Comparison of ENCODE assay signal across 16 cellular contexts in genomic region chr15:66925721-66926120, GRCh38.
DNase-seq lines count a peak whose midpoint lies in the region; ATAC-seq and TF ChIP-seq lines count a peak whose summit lies in the region.
"Had no signal": no experiment of that assay in that cellular context is flagged by ENCODE, and none has a peak within 500 bp of the region (broad histone marks: within the 10 kb centered on the region; RNA-seq: fewer than 3 reads in every experiment).

No MANE protein-coding gene starts in this region.

- no peaks in the 10 kb centered on the region for H3K36me3 ChIP-seq in left lung
- no peaks in the 10 kb centered on the region for H3K36me3 ChIP-seq in upper lobe of right lung
- H3K36me3 ChIP-seq in Peyer's patch: no peaks in the 10 kb centered on the region

- no peak for TF ChIP-seq CTCF in left lung (IDR thresholded peaks at IDR 0.05)
- no peak for TF ChIP-seq CTCF in upper lobe of right lung (IDR thresholded peaks at IDR 0.05)
- TF ChIP-seq CTCF in GM20000 (IDR thresholded peaks at IDR 0.05; ENCODE audit: extremely low read depth, missing control alignments): no peak
- no peak for TF ChIP-seq CTCF in Peyer's patch (IDR thresholded peaks at IDR 0.05)

- H3K4me3 ChIP-seq in left lung (no peak overlapping the region), upper lobe of right lung (no peak overlapping the region), Peyer's patch (no peak overlapping the region)
- H3K4me3 ChIP-seq: GM23248 had no signal

- H3K9me3 ChIP-seq in left lung: peaks cover 0 to 9% of the 10 kb centered on the region in 2 donors
- H3K9me3 ChIP-seq in upper lobe of right lung: no peaks in the 10 kb centered on the region
- no peaks in the 10 kb centered on the region for H3K9me3 ChIP-seq in Peyer's patch

- TF ChIP-seq EP300 in Ishikawa (IDR thresholded peaks at IDR 0.05; ENCODE audit: borderline replicate concordance): peak; percentile 34; the same call in 1 of the 2 replicates

- H3K4me1 ChIP-seq in left lung (peaks cover 0 to 12% of the 10 kb centered on the region in 2 donors), upper lobe of right lung (no peaks in the 10 kb centered on the region), Peyer's patch (peaks cover 0 to 5% (median 0%) of the 10 kb centered on the region in 4 donors)

- peak; percentile 59 for ATAC-seq in left lung
- peak; percentile 63 for ATAC-seq in upper lobe of right lung
- ATAC-seq: CD8-positive, alpha-beta T cell; HCT116 had no signal

- TF ChIP-seq POLR2A in Peyer's patch (IDR thresholded peaks at IDR 0.05): no peak

- DNase-seq in left lung: no peak
- DNase-seq in posterior vena cava (ENCODE audit: low spot score): peak; percentile 18
- no peak for DNase-seq in upper lobe of right lung
- DNase-seq in NCI-H2029 treated with DMSO at 0.1 percent for 48 hours (lab: John Stamatoyannopoulos, UW): no peak
- DNase-seq in GM20000 (ENCODE audit: low spot score): no peak
- DNase-seq in Peyer's patch: no peak
- DNase-seq: CD8-positive, alpha-beta T cell; COR-L47; DMS153; DMS79 treated with DMSO at 0.1 percent for 48 hours; EL; GM23248 had no signal

- H3K27ac ChIP-seq in left lung (no peak overlapping the region), upper lobe of right lung (no peak overlapping the region), Peyer's patch (no peak overlapping the region)
- H3K27ac ChIP-seq: 22Rv1, GM23248, HL-60 had no signal

- H3K27me3 ChIP-seq in left lung (no peaks in the 10 kb centered on the region), upper lobe of right lung (no peaks in the 10 kb centered on the region), Peyer's patch (no peaks in the 10 kb centered on the region)

- no peak; the same call in none of the 2 replicates for TF ChIP-seq RAD21 in Ishikawa (IDR thresholded peaks at IDR 0.05; ENCODE audit: low read depth)

- intact Hi-C loops in left lung (cut with DNase I): no loop called here
- intact Hi-C loops in posterior vena cava (cut with DNase I): no loop called here
- intact Hi-C loops in upper lobe of right lung (cut with DNase I): no loop called here

TF ChIP-seq in Ishikawa, 13 proteins besides CTCF, POLR2A, EP300 and RAD21:
- TF ChIP-seq NFIC (IDR thresholded peaks at IDR 0.05) (peak; percentile 71), TAF1 (IDR thresholded peaks at IDR 0.05; ENCODE audit: low read depth) (no peak), FOXM1 (IDR thresholded peaks at IDR 0.05; ENCODE audit: borderline replicate concordance, low read depth) (no peak), TCF12 (IDR thresholded peaks at IDR 0.05; ENCODE audit: low read depth) (0 out of 2 replicates have a peak, but pooled peaks have one; percentile 23), TEAD4 (IDR thresholded peaks at IDR 0.05) (peak; percentile 79)
